In genomic region chr17:14070344-14071007, GRCh38 we compare ENCODE assay signal across 8 cellular contexts. TPM values are rescaled to one million over a fixed set of nuclear protein-coding genes. Genes with fewer than 3 reads are reported as not detected.
DNase-seq lines count a peak whose midpoint lies in the region; ATAC-seq and TF ChIP-seq lines count a peak whose summit lies in the region.

No MANE protein-coding gene starts in this region.

- TF ChIP-seq POLR2A in breast epithelium (IDR thresholded peaks at IDR 0.05), result no peak

- H3K9me3 ChIP-seq in heart right ventricle (peaks cover 0 to 8% (median 0%) of the 10 kb centered on the region in 11 donors), breast epithelium (no peaks in the 10 kb centered on the region), aorta (ENCODE audit: control insufficient read depth, low read length) (no peaks in the 10 kb centered on the region)

- H3K36me3 Mint-ChIP-seq in mesothelial cell of epicardium, result peaks cover 14% of the 10 kb centered on the region

- H3K27me3 ChIP-seq in heart right ventricle, result no peaks in the 10 kb centered on the region
- H3K27me3 ChIP-seq in breast epithelium, result no peaks in the 10 kb centered on the region
- H3K27me3 ChIP-seq in aorta (ENCODE audit: control insufficient read depth in 1 of 2, insufficient read depth in 2 of 2, low read length in 1 of 2), result no peaks in the 10 kb centered on the region

- ATAC-seq in heart right ventricle (peak in 1 of 8 donors; percentile 67), aorta (ENCODE audit: low FRiP score) (no peak), GM18873 (IDR thresholded peaks at IDR 0.05; ENCODE audit: low FRiP score, unreplicated experiment) (no peak)

- DNase-seq in heart right ventricle, result no peak
- no peak for DNase-seq in cardiac septum (ENCODE audit: low spot score)
- no peak for DNase-seq in breast epithelium (ENCODE audit: low spot score in 2 of 2)
- no peak for DNase-seq in mesothelial cell of epicardium (ENCODE audit: low spot score in 2 of 2, unreplicated experiment in 2 of 2)
- DNase-seq in aorta, result no peak
- no peak for DNase-seq in NCI-H524 (lab: John Stamatoyannopoulos, UW)
- no peak for DNase-seq in NCI-H2107 (lab: John Stamatoyannopoulos, UW)

- TF ChIP-seq CTCF in heart right ventricle (IDR thresholded peaks at IDR 0.05) (no peak), breast epithelium (IDR thresholded peaks at IDR 0.05) (no peak), mesothelial cell of epicardium (IDR thresholded peaks at IDR 0.05; ENCODE audit: unreplicated experiment) (no peak)

- intact Hi-C loops in heart right ventricle (cut with DNase I) (loop anchor here in 5 of 10 donors (5.0 to 10.0 kb wide), 2 partner anchors 134 to 232 kb away; partner anchors contain the start of gene HS3ST3B1 (in 2 of the 5)), cardiac septum (cut with DNase I) (no loop called here), breast epithelium (cut with DNase I; ENCODE audit: low total_unique reads) (no loop called here), aorta (cut with DNase I) (no loop called here)

- 50 to 57% methylated on average over 6 of the region's 6 CpGs for WGBS in heart right ventricle, 2 donors
- 67 to 75% methylated on average over 6 of the region's 6 CpGs for WGBS in aorta, 2 donors

- H3K4me3 Mint-ChIP-seq in mesothelial cell of epicardium, result peak overlapping the region; percentile 97

- no peaks in the 10 kb centered on the region for H3K27me3 Mint-ChIP-seq in mesothelial cell of epicardium (ENCODE audit: low read depth)

- H3K4me3 ChIP-seq in heart right ventricle, result peak overlapping the region in 9 of 10 donors; percentile 71 to 98 (median 94)
- H3K4me3 ChIP-seq in breast epithelium, result peak overlapping the region; percentile 93 to 99 (median 95)
- H3K4me3 ChIP-seq in aorta (ENCODE audit: low read length in 2 of 2), result peak overlapping the region; percentile 95 to 97

- H3K27ac ChIP-seq in heart right ventricle (peak overlapping the region in 8 of 10 donors; percentile 89 to 95 (median 90)), breast epithelium (no peak overlapping the region), aorta (ENCODE audit: low read depth in 1 of 2, low read length in 2 of 2) (no peak overlapping the region)

- H3K4me1 ChIP-seq in heart right ventricle (peaks cover 0 to 37% (median 25%) of the 10 kb centered on the region in 9 donors), breast epithelium (peaks cover 0 to 8% of the 10 kb centered on the region in 2 donors), aorta (ENCODE audit: control insufficient read depth in 1 of 2, insufficient read depth in 2 of 2, low read length in 2 of 2) (peaks cover 0 to 8% of the 10 kb centered on the region in 2 donors)

- peaks cover 32% of the 10 kb centered on the region for H3K4me1 Mint-ChIP-seq in mesothelial cell of epicardium

- peaks cover 0 to 20% (median 5%) of the 10 kb centered on the region in 9 donors for H3K36me3 ChIP-seq in heart right ventricle
- H3K36me3 ChIP-seq in breast epithelium, result no peaks in the 10 kb centered on the region
- no peaks in the 10 kb centered on the region for H3K36me3 ChIP-seq in aorta (ENCODE audit: control insufficient read depth in 1 of 2, insufficient read depth in 2 of 2, low read length in 1 of 2)

- peaks cover 10% of the 10 kb centered on the region for H3K9me3 Mint-ChIP-seq in mesothelial cell of epicardium

- no peak overlapping the region for H3K27ac Mint-ChIP-seq in mesothelial cell of epicardium

RNA-seq across cellular contexts. Expression of gene COX10, which starts 1.2 kb away (rescaled TPM):
- total RNA-seq in heart right ventricle (10 to 100 TPM; 40.5 to 73.1 (median 58.6) TPM), cardiac septum (43.3 TPM), breast epithelium (10 to 100 TPM; 18.0 to 30.6 (median 18.2) TPM), mesothelial cell of epicardium (18.2 to 20.3 TPM (median 18.4 TPM) in 3 replicates), aorta (1 to 10 TPM; 8.6 to 9.9 TPM)
- polyA plus RNA-seq in heart right ventricle (10 to 100 TPM; 18.7 to 27.5 TPM), aorta (1 to 10 TPM; 2.5 to 4.6 TPM)

Comparison
In these comparisons a context has a peak if more than half of its experiments do, and no peak if none do; other contexts are left out.
1. H3K27ac ChIP-seq: peak in heart right ventricle (8 of 10); none in breast epithelium (0 of 2) and aorta (0 of 2).
2. Peak in every context shown above with its lines, with median percentiles within 50 percentile points of each other: H3K4me3 ChIP-seq.